In genomic region chr19:1252221-1252817, GRCh38 we compare ENCODE assay signal across 1 cellular context.
TF ChIP-seq lines count a peak whose summit lies in the region.

No MANE protein-coding gene starts in this region.

TF ChIP-seq in HEK293, 187 proteins besides CTCF, POLR2A, EP300 and RAD21 (continued from another document and continues in another):
- 0 out of 2 replicates have a peak, but pooled peaks have one; percentile 46 for TF ChIP-seq ZNF639 (tag by site-specific recombination; IDR thresholded peaks at IDR 0.05)
- TF ChIP-seq ZNF248 (tag by site-specific recombination; IDR thresholded peaks at IDR 0.05): no peak
- TF ChIP-seq ZNF501 (tag by site-specific recombination; IDR thresholded peaks at IDR 0.05): no peak
- no peak for TF ChIP-seq ZFP41 (tag by site-specific recombination; IDR thresholded peaks at IDR 0.05; ENCODE audit: borderline replicate concordance)
- TF ChIP-seq ZNF514 (tag by site-specific recombination; IDR thresholded peaks at IDR 0.05): no peak
- no peak for TF ChIP-seq ZNF391 (tag by site-specific recombination; IDR thresholded peaks at IDR 0.05; ENCODE audit: borderline replicate concordance, low read depth)
- TF ChIP-seq ZNF155 (tag by site-specific recombination; IDR thresholded peaks at IDR 0.05): no peak
- TF ChIP-seq ATF2 (tag by site-specific recombination; IDR thresholded peaks at IDR 0.05; ENCODE audit: low read depth): no peak
- TF ChIP-seq ZNF211 (tag by site-specific recombination; IDR thresholded peaks at IDR 0.05; ENCODE audit: low read depth): no peak
- TF ChIP-seq ZNF350 (tag by site-specific recombination; IDR thresholded peaks at IDR 0.05): no peak
- no peak for TF ChIP-seq MYNN (tag by site-specific recombination; IDR thresholded peaks at IDR 0.05; ENCODE audit: borderline replicate concordance)
- TF ChIP-seq ZEB2 (tag by site-specific recombination; IDR thresholded peaks at IDR 0.05): no peak; the same call in 1 of the 2 replicates
- TF ChIP-seq ZBTB7A (tag by site-specific recombination; IDR thresholded peaks at IDR 0.05; ENCODE audit: low read depth): peak; percentile 29; the same call in 1 of the 2 replicates
- TF ChIP-seq ZNF544 (tag by site-specific recombination; IDR thresholded peaks at IDR 0.05): no peak
- no peak for TF ChIP-seq ZNF221 (tag by site-specific recombination; IDR thresholded peaks at IDR 0.05; ENCODE audit: borderline replicate concordance)
- 0 out of 2 replicates have a peak, but pooled peaks have one; percentile 7 for TF ChIP-seq ZNF10 (tag by site-specific recombination; IDR thresholded peaks at IDR 0.05)
- TF ChIP-seq ZNF776 (tag by site-specific recombination; IDR thresholded peaks at IDR 0.05; ENCODE audit: borderline replicate concordance): no peak
- 0 out of 2 replicates have a peak, but pooled peaks have one; percentile 33 for TF ChIP-seq KLF16 (tag by site-specific recombination; IDR thresholded peaks at IDR 0.05)
- TF ChIP-seq ZNF677 (tag by site-specific recombination; IDR thresholded peaks at IDR 0.05): no peak
- TF ChIP-seq SP7 (tag by site-specific recombination; IDR thresholded peaks at IDR 0.05): 0 out of 2 replicates have a peak, but pooled peaks have one; percentile 18
- no peak for TF ChIP-seq ZNF274 (IDR thresholded peaks at IDR 0.05; ENCODE audit: low read length)
- TF ChIP-seq ZNF274 (tag by site-specific recombination; IDR thresholded peaks at IDR 0.05; ENCODE audit: borderline replicate concordance): no peak
- TF ChIP-seq ZNF112 (tag by site-specific recombination; IDR thresholded peaks at IDR 0.05): no peak
- no peak for TF ChIP-seq ZBTB8A (tag by site-specific recombination; IDR thresholded peaks at IDR 0.05)
- TF ChIP-seq ZBTB20 (tag by site-specific recombination; IDR thresholded peaks at IDR 0.05): peak; percentile 67; the same call in 1 of the 2 replicates
- TF ChIP-seq KLF7 (tag by site-specific recombination; IDR thresholded peaks at IDR 0.05; ENCODE audit: borderline replicate concordance): peak; percentile 21; the same call in 1 of the 2 replicates
- TF ChIP-seq ZNF2 (tag by site-specific recombination; IDR thresholded peaks at IDR 0.05): no peak
- TF ChIP-seq ZSCAN16 (tag by site-specific recombination; IDR thresholded peaks at IDR 0.05): no peak
- peak; percentile 49; the same call in 1 of the 2 replicates for TF ChIP-seq HIC1 (tag by site-specific recombination; IDR thresholded peaks at IDR 0.05)
- no peak for TF ChIP-seq ZNF214 (tag by site-specific recombination; IDR thresholded peaks at IDR 0.05; ENCODE audit: borderline replicate concordance)
- TF ChIP-seq ZFHX2 (tag by site-specific recombination; conservative IDR thresholded peaks at IDR 0.05): no peak; the same call in 1 of the 2 replicates
- TF ChIP-seq ZFP69B (tag by site-specific recombination; IDR thresholded peaks at IDR 0.05): no peak
- TF ChIP-seq ZNF184 (tag by site-specific recombination; IDR thresholded peaks at IDR 0.05): no peak
- TF ChIP-seq ZNF416 (tag by site-specific recombination; IDR thresholded peaks at IDR 0.05): no peak
- no peak for TF ChIP-seq ZNF560 (tag by site-specific recombination; IDR thresholded peaks at IDR 0.05; ENCODE audit: borderline replicate concordance)
- peak; percentile 73; the same call in 1 of the 2 replicates for TF ChIP-seq ZSCAN5A (tag by site-specific recombination; IDR thresholded peaks at IDR 0.05)
- TF ChIP-seq ZNF747 (tag by site-specific recombination; IDR thresholded peaks at IDR 0.05): no peak
- TF ChIP-seq ZBTB44 (tag by site-specific recombination; IDR thresholded peaks at IDR 0.05): no peak
- no peak for TF ChIP-seq BCL11B (tag by site-specific recombination; IDR thresholded peaks at IDR 0.05; ENCODE audit: low read depth)
- no peak for TF ChIP-seq ZNF704 (tag by site-specific recombination; IDR thresholded peaks at IDR 0.05)
- no peak for TF ChIP-seq ZNF580 (tag by site-specific recombination; IDR thresholded peaks at IDR 0.05)
- TF ChIP-seq AEBP2 (tag by site-specific recombination; IDR thresholded peaks at IDR 0.05; ENCODE audit: borderline replicate concordance): no peak
- no peak for TF ChIP-seq ZNF426 (tag by site-specific recombination; IDR thresholded peaks at IDR 0.05)
- no peak for TF ChIP-seq REPIN1 (tag by site-specific recombination; IDR thresholded peaks at IDR 0.05; ENCODE audit: low read depth)
- no peak for TF ChIP-seq REST (tag by site-specific recombination; IDR thresholded peaks at IDR 0.05)
- TF ChIP-seq TCF7L2 (IDR thresholded peaks at IDR 0.05; ENCODE audit: borderline replicate concordance, low read depth, low read length): no peak
- TF ChIP-seq ZNF423 (tag by site-specific recombination; IDR thresholded peaks at IDR 0.05): no peak
- TF ChIP-seq GLIS1 (tag by site-specific recombination; IDR thresholded peaks at IDR 0.05): no peak; the same call in 1 of the 2 replicates
- no peak for TF ChIP-seq OVOL3 (tag by site-specific recombination; IDR thresholded peaks at IDR 0.05)
- TF ChIP-seq ZNF488 (tag by site-specific recombination; IDR thresholded peaks at IDR 0.05): no peak
- TF ChIP-seq SCRT2 (tag by site-specific recombination; IDR thresholded peaks at IDR 0.05): no peak
- TF ChIP-seq PBX3 (CRISPR knock-in tag; IDR thresholded peaks at IDR 0.05): no peak
